In genomic region chr11:29518389-29519174, GRCh38 we compare ENCODE assay signal across 10 cellular contexts.
A peak's percentile ranks its signal among the peaks of the same experiment; 100 is the strongest.
DNase-seq lines count a peak whose midpoint lies in the region; ATAC-seq, FAIRE-seq and TF ChIP-seq lines count a peak whose summit lies in the region.
"Had no signal": no experiment of that assay in that cellular context is flagged by ENCODE, and none has a peak within 500 bp of the region (broad histone marks: within the 10 kb centered on the region; RNA-seq: fewer than 3 reads in every experiment).

No MANE protein-coding gene starts in this region.

- H3K27ac ChIP-seq in RWPE1: 0 out of 2 replicates have a peak overlapping the region, but pooled peaks have one; percentile 14
- no peak overlapping the region for H3K27ac ChIP-seq in ovary

- POLR2A ChIA-PET in RWPE1 (lab: Yijun Ruan, JAX; ENCODE audit: low non-redundant PET): no interaction called here

- TF ChIP-seq POLR2A in ovary (IDR thresholded peaks at IDR 0.05) (no peak), H54 (IDR thresholded peaks at IDR 0.05; ENCODE audit: low read depth, low read length) (no peak)

- CTCF ChIA-PET in RWPE1 (lab: Yijun Ruan, JAX): interaction anchor here (0.5 kb wide), 1 partner anchor 45 kb away, joined by 3 read pairs; no protein-coding TSS in a partner anchor

- H3K36me3 ChIP-seq in ovary: no peaks in the 10 kb centered on the region

- DNase-seq in GF-D8 (lab: John Stamatoyannopoulos, UW): peak; percentile 75
- no peak for DNase-seq in RWPE1 (ENCODE audit: low spot score)
- peak; percentile 35 for DNase-seq in iPS DF 19.7 (ENCODE audit: low read depth, low spot score)
- no peak for DNase-seq in ovary
- DNase-seq in GM13976 (ENCODE audit: low spot score): no peak
- DNase-seq in H54 (ENCODE audit: insufficient read length, low spot score): no peak
- no peak for DNase-seq in foreskin fibroblast
- DNase-seq: left cardiac atrium, NCI-H2227 treated with DMSO at 0.1 percent for 48 hours had no signal

- no peak; the same call in 1 of the 2 replicates for TF ChIP-seq CTCF in RWPE1 (conservative IDR thresholded peaks at IDR 0.05; ENCODE audit: low read depth)
- no peak for TF ChIP-seq CTCF in ovary (IDR thresholded peaks at IDR 0.05)
- TF ChIP-seq CTCF in GM13976 (IDR thresholded peaks at IDR 0.05; ENCODE audit: borderline replicate concordance, control extremely low read depth, extremely low read depth, insufficient read depth, missing control alignments): no peak
- no peak for TF ChIP-seq CTCF in foreskin fibroblast (IDR thresholded peaks at IDR 0.05; ENCODE audit: low read depth, low read length)

- no peaks in the 10 kb centered on the region for H3K9me3 ChIP-seq in ovary

- no peak overlapping the region for H3K4me3 ChIP-seq in ovary
- no peak overlapping the region for H3K4me3 ChIP-seq in foreskin fibroblast (ENCODE audit: low read depth in 1 of 2, low read length in 2 of 2)

- TF ChIP-seq EP300 in ovary (IDR thresholded peaks at IDR 0.05): no peak

- FAIRE-seq in H54 (lab: Jason Lieb, UNC): no peak

- peak; percentile 60 for ATAC-seq in HG03135 (IDR thresholded peaks at IDR 0.05; ENCODE audit: unreplicated experiment)
- ATAC-seq: left cardiac atrium had no signal

- H3K27me3 ChIP-seq in ovary: no peaks in the 10 kb centered on the region

- 45 to 49% (median 48%) methylated on average over 5 of the region's 5 CpGs for WGBS in ovary, 3 donors

- H3K4me1 ChIP-seq in ovary (ENCODE audit: insufficient read depth): no peaks in the 10 kb centered on the region

- in situ Hi-C loops in GM13976 (cut with MboI; ENCODE audit: low sequenced_read_pairs, unreplicated experiment): no loop called here

- intact Hi-C loops in ovary (cut with DNase I): no loop called here

Comparison
In these comparisons a context has a peak if more than half of its experiments do, and no peak if none do; other contexts are left out.
1. DNase-seq: peak in GF-D8 (single experiment) and iPS DF 19.7 (single experiment); none in RWPE1 (single experiment), ovary (0 of 5), GM13976 (single experiment), H54 (single experiment) and foreskin fibroblast (0 of 2).